In the genomic region with DNA sequence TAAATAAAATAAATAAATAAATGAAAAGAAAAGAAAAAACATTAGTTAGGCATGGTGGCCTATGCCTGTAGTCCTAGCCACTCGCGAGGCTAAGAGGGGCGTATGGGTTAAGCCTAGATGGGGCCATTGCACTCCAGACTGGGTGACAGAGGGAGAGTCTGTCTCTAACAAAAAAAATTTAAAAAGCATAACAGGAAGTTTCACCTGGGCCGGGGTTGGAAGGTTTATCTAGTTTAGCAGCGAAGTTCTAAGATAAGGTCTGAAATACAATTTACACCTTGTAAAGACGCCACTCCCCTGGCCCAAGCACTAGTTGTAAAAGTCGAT, we compare ENCODE assay signal across 1 cellular context.
TF ChIP-seq lines count a peak whose summit lies in the region.

No MANE protein-coding gene starts in this region.

TF ChIP-seq in IMR-90, 13 proteins besides CTCF, POLR2A, EP300 and RAD21:
- TF ChIP-seq MAFK (IDR thresholded peaks at IDR 0.05; ENCODE audit: low read depth, low read length) (no peak), NFE2L2 (IDR thresholded peaks at IDR 0.05; ENCODE audit: low read depth, low read length) (no peak), FOS (IDR thresholded peaks at IDR 0.05; ENCODE audit: low read depth, low read length) (no peak), BHLHE40 (IDR thresholded peaks at IDR 0.05; ENCODE audit: low read depth, low read length) (no peak), MAZ (IDR thresholded peaks at IDR 0.05; ENCODE audit: borderline replicate concordance, low read depth, low read length) (no peak), RFX5 (IDR thresholded peaks at IDR 0.05; ENCODE audit: low read depth, low read length) (no peak), SMC3 (IDR thresholded peaks at IDR 0.05; ENCODE audit: low read depth, low read length) (no peak), CHD1 (IDR thresholded peaks at IDR 0.05; ENCODE audit: low read depth, low read length) (no peak), RCOR1 (IDR thresholded peaks at IDR 0.05; ENCODE audit: insufficient replicate concordance, low read length) (no peak)
- TF ChIP-seq, protein P1, sequence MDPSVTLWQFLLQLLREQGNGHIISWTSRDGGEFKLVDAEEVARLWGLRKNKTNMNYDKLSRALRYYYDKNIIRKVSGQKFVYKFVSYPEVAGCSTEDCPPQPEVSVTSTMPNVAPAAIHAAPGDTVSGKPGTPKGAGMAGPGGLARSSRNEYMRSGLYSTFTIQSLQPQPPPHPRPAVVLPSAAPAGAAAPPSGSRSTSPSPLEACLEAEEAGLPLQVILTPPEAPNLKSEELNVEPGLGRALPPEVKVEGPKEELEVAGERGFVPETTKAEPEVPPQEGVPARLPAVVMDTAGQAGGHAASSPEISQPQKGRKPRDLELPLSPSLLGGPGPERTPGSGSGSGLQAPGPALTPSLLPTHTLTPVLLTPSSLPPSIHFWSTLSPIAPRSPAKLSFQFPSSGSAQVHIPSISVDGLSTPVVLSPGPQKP (IDR thresholded peaks at IDR 0.05; ENCODE audit: borderline replicate concordance, low read depth, low read length): no peak
- TF ChIP-seq, protein P2, sequence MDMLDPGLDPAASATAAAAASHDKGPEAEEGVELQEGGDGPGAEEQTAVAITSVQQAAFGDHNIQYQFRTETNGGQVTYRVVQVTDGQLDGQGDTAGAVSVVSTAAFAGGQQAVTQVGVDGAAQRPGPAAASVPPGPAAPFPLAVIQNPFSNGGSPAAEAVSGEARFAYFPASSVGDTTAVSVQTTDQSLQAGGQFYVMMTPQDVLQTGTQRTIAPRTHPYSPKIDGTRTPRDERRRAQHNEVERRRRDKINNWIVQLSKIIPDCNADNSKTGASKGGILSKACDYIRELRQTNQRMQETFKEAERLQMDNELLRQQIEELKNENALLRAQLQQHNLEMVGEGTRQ (IDR thresholded peaks at IDR 0.05; ENCODE audit: low read depth, low read length): no peak
